15 cellular contexts compared by ENCODE assay signal in the genomic region with DNA sequence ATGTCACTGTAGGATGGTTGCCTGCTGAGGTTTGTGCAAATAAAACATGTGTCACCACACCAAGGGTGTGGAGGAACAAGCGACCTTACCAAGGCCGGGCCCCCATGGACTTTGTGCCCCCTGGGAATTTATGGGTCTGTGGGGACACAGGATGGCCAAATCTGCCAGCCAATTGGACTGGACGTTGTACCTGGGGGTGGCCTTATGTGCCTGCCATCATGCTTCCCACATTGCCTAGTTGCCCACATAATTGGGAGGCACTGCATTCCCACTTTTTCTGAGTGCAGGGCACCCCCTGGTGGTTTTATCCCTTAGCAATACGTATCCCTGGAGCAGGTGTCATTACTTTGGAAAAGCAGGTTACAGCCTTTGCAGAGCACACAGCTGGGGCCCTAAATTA.
A peak's percentile ranks its signal among the peaks of the same experiment; 100 is the strongest.
DNase-seq lines count a peak whose midpoint lies in the region; ATAC-seq and TF ChIP-seq lines count a peak whose summit lies in the region.
"Had no signal": no experiment of that assay in that cellular context is flagged by ENCODE, and none has a peak within 500 bp of the region (broad histone marks: within the 10 kb centered on the region; RNA-seq: fewer than 3 reads in every experiment).

No MANE protein-coding gene starts in this region.

- H3K4me3 Mint-ChIP-seq in Calu3 (ENCODE audit: low read depth, unreplicated experiment) = no peak overlapping the region
- H3K4me3 Mint-ChIP-seq: activated naive CD4-positive, alpha-beta T cell treated with anti-CD3 and anti-CD28 coated beads, Interleukin-2, amount 50 U/mL, for 24 hours had no signal

- H3K27me3 ChIP-seq in colonic mucosa = no peaks in the 10 kb centered on the region
- no peaks in the 10 kb centered on the region for H3K27me3 ChIP-seq in Karpas-422 (ENCODE audit: low read length)
- H3K27me3 ChIP-seq: dorsolateral prefrontal cortex had no signal

- H2AFZ ChIP-seq in Karpas-422 (ENCODE audit: low read length) = no peak overlapping the region

- DNase-seq in Calu3 (peak; percentile 51), LNCaP clone FGC (ENCODE audit: low read depth) (no peak), colonic mucosa (peak; percentile 82), myocyte (ENCODE audit: low read depth) (peak; percentile 22), SKM-1 (lab: John Stamatoyannopoulos, UW; ENCODE audit: unreplicated experiment) (no peak), Karpas-422 (no peak)
- DNase-seq in activated naive CD4-positive, alpha-beta T cell treated with anti-CD3 and anti-CD28 coated beads, Interleukin-2, amount 50 U/mL, for 16 hours = no peak
- DNase-seq: activated CD4-positive, CD25-positive, alpha-beta regulatory T cell treated with anti-CD3 and anti-CD28 coated beads, Interleukin-2, amount 50 U/mL, for 72 hours; dorsolateral prefrontal cortex; GF-D8; nucleus accumbens; trophoblast cell had no signal

- CTCF ChIA-PET in Calu3 (lab: Charles Lee) = no interaction called here

- H3K27ac ChIP-seq in colonic mucosa = no peak overlapping the region
- no peak overlapping the region for H3K27ac ChIP-seq in Karpas-422 (ENCODE audit: low read length)
- H3K27ac ChIP-seq: dorsolateral prefrontal cortex, HL-60 had no signal

- H3K27me3 Mint-ChIP-seq in Calu3 (ENCODE audit: unreplicated experiment) = no peaks in the 10 kb centered on the region
- H3K27me3 Mint-ChIP-seq: activated naive CD4-positive, alpha-beta T cell treated with anti-CD3 and anti-CD28 coated beads, Interleukin-2, amount 50 U/mL, for 24 hours had no signal

- no peaks in the 10 kb centered on the region for H3K9me3 Mint-ChIP-seq in Calu3 (ENCODE audit: low read depth, unreplicated experiment)
- H3K9me3 Mint-ChIP-seq: activated naive CD4-positive, alpha-beta T cell treated with anti-CD3 and anti-CD28 coated beads, Interleukin-2, amount 50 U/mL, for 24 hours had no signal

- no peak overlapping the region for H3K27ac Mint-ChIP-seq in Calu3 (ENCODE audit: unreplicated experiment)
- H3K27ac Mint-ChIP-seq: activated naive CD4-positive, alpha-beta T cell treated with anti-CD3 and anti-CD28 coated beads, Interleukin-2, amount 50 U/mL, for 24 hours had no signal

- H3K36me3 Mint-ChIP-seq in Calu3 (ENCODE audit: insufficient read depth, unreplicated experiment) = peaks cover 7% of the 10 kb centered on the region
- H3K36me3 Mint-ChIP-seq: activated naive CD4-positive, alpha-beta T cell treated with anti-CD3 and anti-CD28 coated beads, Interleukin-2, amount 50 U/mL, for 24 hours had no signal

- H3K9ac ChIP-seq in colonic mucosa (ENCODE audit: low read depth in 2 of 2, low read length in 2 of 2) = no peak overlapping the region
- H3K9ac ChIP-seq in Karpas-422 (ENCODE audit: low read length) = no peak overlapping the region

- H3K36me3 ChIP-seq in colonic mucosa (no peaks in the 10 kb centered on the region), Karpas-422 (ENCODE audit: insufficient read depth, low read length) (no peaks in the 10 kb centered on the region)

- H3K4me2 ChIP-seq in Karpas-422 (ENCODE audit: low read depth, low read length, poor library complexity, severe bottlenecking) = no peak overlapping the region

- no peaks in the 10 kb centered on the region for H3K79me2 ChIP-seq in Karpas-422 (ENCODE audit: low read length)

- H3K4me1 ChIP-seq in colonic mucosa (no peaks in the 10 kb centered on the region), Karpas-422 (ENCODE audit: low read length) (peaks cover 10% of the 10 kb centered on the region)

- TF ChIP-seq CTCF in Calu3 (IDR thresholded peaks at IDR 0.05; ENCODE audit: unreplicated experiment) = peak; percentile 19
- TF ChIP-seq CTCF in LNCaP clone FGC (IDR thresholded peaks at IDR 0.05; ENCODE audit: control insufficient read depth, extremely low read depth, insufficient read depth) = peak; percentile 18; the same call in 1 of the 2 replicates
- TF ChIP-seq CTCF in colonic mucosa (IDR thresholded peaks at IDR 0.05) = peak; percentile 21

- H3K9me3 ChIP-seq in colonic mucosa (no peaks in the 10 kb centered on the region), Karpas-422 (ENCODE audit: low read length) (no peaks in the 10 kb centered on the region)

- intact Hi-C loops in Calu3 (cut with micrococcal nuclease; ENCODE audit: unreplicated experiment) = no loop called here
- intact Hi-C loops in colonic mucosa (cut with DNase I) = loop anchor here (5.0 kb wide), 1 partner anchor 94 kb away; the partner anchor contains the start of gene TMPO

- H3K4me3 ChIP-seq in LNCaP clone FGC (ENCODE audit: low read depth, low read length) (no peak overlapping the region), colonic mucosa (no peak overlapping the region), Karpas-422 (ENCODE audit: low read length) (no peak overlapping the region)
- H3K4me3 ChIP-seq: dorsolateral prefrontal cortex had no signal

- ATAC-seq in GM21528 (IDR thresholded peaks at IDR 0.05; ENCODE audit: low FRiP score, unreplicated experiment) = no peak

- no TSS peak for BruUV-seq in Calu3 (replicated peaks; lab: Mats Ljungman, UMichigan)

- H4K20me1 ChIP-seq in Karpas-422 (ENCODE audit: insufficient read depth, low read depth, low read length) = no peaks in the 10 kb centered on the region

- peaks cover 44% of the 10 kb centered on the region for H3K4me1 Mint-ChIP-seq in Calu3 (ENCODE audit: low read depth, unreplicated experiment)
- H3K4me1 Mint-ChIP-seq: activated naive CD4-positive, alpha-beta T cell treated with anti-CD3 and anti-CD28 coated beads, Interleukin-2, amount 50 U/mL, for 24 hours had no signal

- H3K9me2 ChIP-seq in Karpas-422 (replicated peaks; ENCODE audit: insufficient read depth, low read length) = no peaks in the 10 kb centered on the region

Comparison
In these comparisons a context has a peak if more than half of its experiments do, and no peak if none do; other contexts are left out.
1. DNase-seq: peak in Calu3 (single experiment), colonic mucosa (single experiment) and myocyte (single experiment); none in LNCaP clone FGC (single experiment), SKM-1 (single experiment), Karpas-422 (single experiment) and activated naive CD4-positive, alpha-beta T cell treated with anti-CD3 and anti-CD28 coated beads, Interleukin-2, amount 50 U/mL, for 16 hours (single experiment).
2. Peak in every context shown above with its lines, with median percentiles within 50 percentile points of each other: CTCF ChIP-seq.